In the genomic region with DNA sequence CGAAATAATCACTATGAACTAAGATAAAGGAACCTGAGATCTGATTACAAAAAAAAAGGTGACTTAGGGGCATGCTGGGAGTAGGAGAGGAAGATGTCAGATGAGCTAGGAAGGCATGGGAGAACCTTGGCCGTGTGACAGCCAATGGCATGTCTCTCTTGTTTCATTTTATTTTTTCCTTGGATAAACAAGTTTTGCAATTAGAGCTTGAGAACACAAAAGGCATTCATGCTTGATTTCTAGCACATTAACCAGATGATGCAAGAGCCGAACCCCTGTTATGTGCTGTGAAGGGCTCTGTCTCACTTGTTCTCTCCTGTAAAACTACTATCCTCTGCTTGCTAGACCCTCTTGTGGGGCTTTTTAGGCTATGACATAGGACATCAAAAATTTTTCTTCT, we compare ENCODE assay signal across 11 cellular contexts.
A peak's percentile ranks its signal among the peaks of the same experiment; 100 is the strongest.
DNase-seq lines count a peak whose midpoint lies in the region; TF ChIP-seq lines count a peak whose summit lies in the region.
"Had no signal": no experiment of that assay in that cellular context is flagged by ENCODE, and none has a peak within 500 bp of the region (broad histone marks: within the 10 kb centered on the region; RNA-seq: fewer than 3 reads in every experiment).

No MANE protein-coding gene starts in this region.

- H3K4me3 ChIP-seq in GM23248 (no peak overlapping the region), skeletal muscle tissue (ENCODE audit: low read length in 3 of 3) (no peak overlapping the region)
- H3K4me3 ChIP-seq: MG63, thoracic aorta had no signal

- peaks cover 100% of the 10 kb centered on the region for H3K79me2 ChIP-seq in GM23248 (ENCODE audit: insufficient read depth)

- H3K27me3 Mint-ChIP-seq in brain (no peaks in the 10 kb centered on the region), CD14-positive monocyte (ENCODE audit: low read depth in 3 of 3) (no peaks in the 10 kb centered on the region)
- no peaks in the 10 kb centered on the region for H3K27me3 Mint-ChIP-seq in activated naive CD8-positive, alpha-beta T cell treated with anti-CD3 and anti-CD28 coated beads for 36 hours

- no peak overlapping the region for H2AFZ ChIP-seq in GM23248

- peaks cover 24% of the 10 kb centered on the region for H3K4me1 Mint-ChIP-seq in brain
- peaks cover 17% of the 10 kb centered on the region for H3K4me1 Mint-ChIP-seq in activated naive CD8-positive, alpha-beta T cell treated with anti-CD3 and anti-CD28 coated beads for 36 hours
- peaks cover 43% of the 10 kb centered on the region for H3K4me1 Mint-ChIP-seq in CD14-positive monocyte

- H3K36me3 Mint-ChIP-seq in brain (no peaks in the 10 kb centered on the region), CD14-positive monocyte (peaks cover 3 to 11% of the 10 kb centered on the region in 2 donors)
- peaks cover 5% of the 10 kb centered on the region for H3K36me3 Mint-ChIP-seq in activated naive CD8-positive, alpha-beta T cell treated with anti-CD3 and anti-CD28 coated beads for 36 hours

- H3K27ac ChIP-seq in GM23248, result no peak overlapping the region
- H3K27ac ChIP-seq in skeletal muscle tissue (ENCODE audit: low read depth, low read length), result peak overlapping the region; percentile 61
- H3K27ac ChIP-seq: thoracic aorta had no signal

- H3K27me3 ChIP-seq in GM23248 (replicated peaks; ENCODE audit: insufficient read depth) (no peaks in the 10 kb centered on the region), skeletal muscle tissue (ENCODE audit: control insufficient read depth in 3 of 3, insufficient read depth in 3 of 3, low read length in 3 of 3) (no peaks in the 10 kb centered on the region)
- H3K27me3 ChIP-seq: MG63 had no signal

- no peaks in the 10 kb centered on the region for H3K36me3 ChIP-seq in GM23248 (ENCODE audit: low read depth)
- no peaks in the 10 kb centered on the region for H3K36me3 ChIP-seq in skeletal muscle tissue (ENCODE audit: control insufficient read depth in 3 of 3, insufficient read depth in 3 of 3, low read length in 3 of 3)
- H3K36me3 ChIP-seq: MG63, thoracic aorta had no signal

- intact Hi-C loops in CD14-positive monocyte (cut with micrococcal nuclease), result loop anchor here in 1 of 2 donors (5.0 kb wide), 1 partner anchor 37 kb away; no protein-coding TSS in a partner anchor

- H3K4me3 Mint-ChIP-seq in brain (peak overlapping the region in 1 of 5 experiments; percentile 1), CD14-positive monocyte (no peak overlapping the region)
- H3K4me3 Mint-ChIP-seq in activated naive CD8-positive, alpha-beta T cell treated with anti-CD3 and anti-CD28 coated beads for 36 hours, result no peak overlapping the region

- WGBS in GM23248 (ENCODE audit: low coverage in 1 of 2, low lambda C conversion rate in 2 of 2, missing lambda C conversion rate in 2 of 2), 2 experiments, result 40% methylated on average over 3 of the region's 3 CpGs

- H3K9me2 ChIP-seq in GM23248 (ENCODE audit: insufficient read depth), result no peaks in the 10 kb centered on the region

- H3K27ac Mint-ChIP-seq in brain (peak overlapping the region in 3 of 5 experiments; percentile 17 to 73 (median 40)), CD14-positive monocyte (peak overlapping the region in 1 of 7 donors; percentile 41)
- no peak overlapping the region for H3K27ac Mint-ChIP-seq in activated naive CD8-positive, alpha-beta T cell treated with anti-CD3 and anti-CD28 coated beads for 36 hours

- DNase-seq in GM23248, result peak; percentile 24
- peak; percentile 70 for DNase-seq in iris pigment epithelial cell (ENCODE audit: low read depth)
- no peak for DNase-seq in activated CD4-positive, alpha-beta T cell treated with anti-CD3 and anti-CD28 coated beads, Interleukin-2, amount 50 U/mL, for 1 hour
- no peak for DNase-seq in activated naive CD8-positive, alpha-beta T cell treated with anti-CD3 and anti-CD28 coated beads for 36 hours
- no peak for DNase-seq in activated CD8-positive, alpha-beta memory T cell treated with anti-CD3 and anti-CD28 coated beads for 24 hours
- DNase-seq in CD14-positive monocyte (ENCODE audit: low spot score), result no peak
- DNase-seq: MG63, SW 1271 had no signal

- H3K4me1 ChIP-seq in GM23248 (ENCODE audit: insufficient read depth) (peaks cover 25% of the 10 kb centered on the region), skeletal muscle tissue (ENCODE audit: control insufficient read depth in 3 of 3, insufficient read depth in 3 of 3, low read length in 3 of 3) (peaks cover 18 to 27% (median 20%) of the 10 kb centered on the region in 3 donors)

- H3K9ac ChIP-seq in GM23248 (no peak overlapping the region), skeletal muscle tissue (ENCODE audit: low read depth in 1 of 3, low read length in 3 of 3) (no peak overlapping the region)

- no peaks in the 10 kb centered on the region for H3F3A ChIP-seq in GM23248 (ENCODE audit: insufficient read depth)

- H3K9me3 ChIP-seq in GM23248 (ENCODE audit: low read depth) (no peaks in the 10 kb centered on the region), skeletal muscle tissue (ENCODE audit: control insufficient read depth in 3 of 3, low read length in 3 of 3) (no peaks in the 10 kb centered on the region)
- H3K9me3 ChIP-seq: MG63, thoracic aorta had no signal

- no peak overlapping the region for H3K4me2 ChIP-seq in GM23248 (ENCODE audit: unreplicated experiment)

- H3K9me3 Mint-ChIP-seq in brain (no peaks in the 10 kb centered on the region), CD14-positive monocyte (no peaks in the 10 kb centered on the region)
- H3K9me3 Mint-ChIP-seq in activated naive CD8-positive, alpha-beta T cell treated with anti-CD3 and anti-CD28 coated beads for 36 hours, result no peaks in the 10 kb centered on the region

- TF ChIP-seq CTCF in brain (conservative IDR thresholded peaks at IDR 0.05) (no peak), CD14-positive monocyte (IDR thresholded peaks at IDR 0.05) (no peak)

- 0 out of 2 replicates have a peak, but pooled peaks cover 4% of the 10 kb centered on the region for H4K20me1 ChIP-seq in GM23248 (ENCODE audit: insufficient read depth)

- in situ Hi-C loops in GM23248 (cut with MboI), result no loop called here

Comparison
In these comparisons a context has a peak if more than half of its experiments do, and no peak if none do; other contexts are left out.
1. DNase-seq: peak in GM23248 (single experiment) and iris pigment epithelial cell (single experiment); none in activated CD4-positive, alpha-beta T cell treated with anti-CD3 and anti-CD28 coated beads, Interleukin-2, amount 50 U/mL, for 1 hour (single experiment), activated naive CD8-positive, alpha-beta T cell treated with anti-CD3 and anti-CD28 coated beads for 36 hours (single experiment), activated CD8-positive, alpha-beta memory T cell treated with anti-CD3 and anti-CD28 coated beads for 24 hours (single experiment) and CD14-positive monocyte (single experiment).